ENCODE assay signal across 15 cellular contexts in the genomic region with DNA sequence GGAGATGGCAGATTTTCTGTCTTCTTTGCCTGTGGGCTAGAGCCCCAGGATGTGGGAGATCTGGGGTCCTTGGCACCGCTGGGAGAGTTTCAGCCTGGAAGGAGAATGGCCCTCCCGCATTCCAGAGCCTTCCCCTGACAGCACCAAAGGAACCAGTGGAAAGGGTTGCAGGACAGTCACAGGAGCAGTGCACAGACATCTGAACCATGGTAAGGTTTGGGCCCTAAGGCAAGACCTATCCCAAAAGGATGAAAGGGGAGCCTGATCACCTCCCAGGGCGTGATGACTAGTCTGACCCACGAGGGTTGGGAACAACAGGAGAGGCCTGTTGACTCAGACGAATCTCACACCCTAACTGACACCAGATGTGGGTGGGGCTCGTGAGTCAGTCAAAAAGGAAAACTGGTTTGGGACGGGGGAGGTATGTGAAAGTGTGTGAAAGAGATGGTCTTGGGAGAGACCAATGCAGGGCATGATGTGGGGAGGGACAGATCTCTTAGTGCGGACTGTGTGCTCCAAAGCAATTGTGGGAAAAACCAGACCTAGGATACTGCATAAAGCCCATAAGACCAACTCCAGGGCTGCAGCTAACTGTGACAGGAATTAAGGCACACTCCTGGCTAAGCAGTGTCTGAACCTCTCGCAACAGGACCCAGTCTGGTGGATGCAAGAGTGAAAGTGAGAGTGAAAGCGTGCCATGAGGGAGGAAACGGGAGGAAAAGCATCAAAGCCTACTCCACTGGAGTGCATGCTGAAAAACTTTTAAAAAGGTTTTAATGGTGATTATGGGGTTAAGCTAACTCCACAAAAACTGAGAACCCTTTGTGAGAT. TPM values are rescaled to one million over a fixed set of nuclear protein-coding genes. Genes with fewer than 3 reads are reported as not detected.
A peak's percentile ranks its signal among the peaks of the same experiment; 100 is the strongest.
DNase-seq lines count a peak whose midpoint lies in the region; ATAC-seq and TF ChIP-seq lines count a peak whose summit lies in the region.
"Had no signal": no experiment of that assay in that cellular context is flagged by ENCODE, and none has a peak within 500 bp of the region (broad histone marks: within the 10 kb centered on the region; RNA-seq: fewer than 3 reads in every experiment).

No MANE protein-coding gene starts in this region.

- H4K20me1 ChIP-seq in GM23248 (ENCODE audit: insufficient read depth) = no peaks in the 10 kb centered on the region

- DNase-seq in AG10803 (ENCODE audit: low read depth) (peak; percentile 73), GM23248 (peak; percentile 91), RPMI7951 (ENCODE audit: low read depth) (peak; percentile 97), fibroblast of the aortic adventitia (ENCODE audit: low read depth) (peak; percentile 68), GM10266 (ENCODE audit: extremely low spot score) (no peak), Right ventricle myocardium superior (no peak)
- no peak for DNase-seq in stimulated activated CD4-positive, alpha-beta T cell treated with anti-CD3 and anti-CD28 coated beads, Interleukin-4, amount 100 ng/mL, for 1 hour
- DNase-seq: CD4-positive, CD25-positive, alpha-beta regulatory T cell; dermis blood vessel endothelial cell; kidney; NCI-H345; Peyer's patch; psoas muscle had no signal

- ATAC-seq in GM21447 (IDR thresholded peaks at IDR 0.05; ENCODE audit: unreplicated experiment) (no peak), Right ventricle myocardium superior (ENCODE audit: poor library complexity) (no peak)
- ATAC-seq: gastroesophageal sphincter, psoas muscle had no signal

- H3K27me3 ChIP-seq in GM23248 (replicated peaks; ENCODE audit: insufficient read depth) = no peaks in the 10 kb centered on the region; the same call in 1 of the 2 replicates

- 41 to 49% methylated on average over 11 of the region's 11 CpGs for WGBS in GM23248 (ENCODE audit: low coverage in 1 of 2, low lambda C conversion rate in 2 of 2, missing lambda C conversion rate in 2 of 2), 2 experiments

- H3K9ac ChIP-seq in GM23248 = peak overlapping the region; percentile 27; the same call in 1 of the 2 replicates

- H3K4me3 ChIP-seq in AG10803 (ENCODE audit: low read length) = no peak overlapping the region
- H3K4me3 ChIP-seq in GM23248 = no peak overlapping the region
- H3K4me3 ChIP-seq in fibroblast of the aortic adventitia (ENCODE audit: low read depth, low read length) = no peak overlapping the region
- H3K4me3 ChIP-seq: gastroesophageal sphincter, Peyer's patch, psoas muscle had no signal

- intact Hi-C loops in Right ventricle myocardium superior (cut with DNase I) = no loop called here

- no peaks in the 10 kb centered on the region for H3K36me3 ChIP-seq in GM23248 (ENCODE audit: low read depth)
- H3K36me3 ChIP-seq: gastroesophageal sphincter, Peyer's patch had no signal

- H3K4me2 ChIP-seq in GM23248 (ENCODE audit: unreplicated experiment) = peak overlapping the region; percentile 54

- H3K9me3 ChIP-seq in GM23248 (ENCODE audit: low read depth) = no peaks in the 10 kb centered on the region
- H3K9me3 ChIP-seq: gastroesophageal sphincter, Peyer's patch, psoas muscle had no signal

- peak overlapping the region; percentile 28; the same call in 1 of the 2 replicates for H3K27ac ChIP-seq in GM23248
- H3K27ac ChIP-seq: gastroesophageal sphincter, Peyer's patch, psoas muscle had no signal

- no peaks in the 10 kb centered on the region for H3K79me2 ChIP-seq in GM23248 (ENCODE audit: insufficient read depth)

- H3K9me2 ChIP-seq in GM23248 (ENCODE audit: insufficient read depth) = no peaks in the 10 kb centered on the region

- H3F3A ChIP-seq in GM23248 (ENCODE audit: insufficient read depth) = no peaks in the 10 kb centered on the region

- H2AFZ ChIP-seq in GM23248 = no peak overlapping the region

- no peak for TF ChIP-seq CTCF in AG10803 (conservative IDR thresholded peaks at IDR 0.05; ENCODE audit: low read length)
- no peak for TF ChIP-seq CTCF in fibroblast of the aortic adventitia (IDR thresholded peaks at IDR 0.05; ENCODE audit: insufficient read depth, low read length)
- no peak for TF ChIP-seq CTCF in GM10266 (IDR thresholded peaks at IDR 0.05; ENCODE audit: control insufficient read depth, insufficient read depth, low read depth, missing control alignments)

- in situ Hi-C loops in GM23248 (cut with MboI) = no loop called here

- peaks cover 19% of the 10 kb centered on the region for H3K4me1 ChIP-seq in GM23248 (ENCODE audit: insufficient read depth)
- H3K4me1 ChIP-seq: gastroesophageal sphincter, Peyer's patch, psoas muscle had no signal

RNA-seq across cellular contexts. Expression of a gene that starts 39.1 kb away (rescaled TPM):
- total RNA-seq in GM23248 (2014; rRNA removed; shearing (Covaris generic)) = not detected in 2 replicates
- polyA plus RNA-seq in GM23248 (2016; fragmentation: Nextera tagmentation; extraction: Ambion mirVana) = not detected in 2 replicates
- 0.60 TPM in 1 of 2 replicates, not detected in the other for total RNA-seq in RPMI7951 (2014; rRNA removed; shearing (Covaris generic))
- not detected in 2 replicates for total RNA-seq in fibroblast of the aortic adventitia (ENCODE audit: low replicate concordance)
- 0.22 TPM for total RNA-seq in Right ventricle myocardium superior
- total RNA-seq: CD4-positive, CD25-positive, alpha-beta regulatory T cell; Peyer's patch had no signal
- polyA plus RNA-seq: CD4-positive, CD25-positive, alpha-beta regulatory T cell had no signal

Comparison
In these comparisons a context has a peak if more than half of its experiments do, and no peak if none do; other contexts are left out.
1. DNase-seq: peak in AG10803 (single experiment), GM23248 (single experiment), RPMI7951 (single experiment) and fibroblast of the aortic adventitia (single experiment); none in GM10266 (single experiment), Right ventricle myocardium superior (single experiment) and stimulated activated CD4-positive, alpha-beta T cell treated with anti-CD3 and anti-CD28 coated beads, Interleukin-4, amount 100 ng/mL, for 1 hour (single experiment).